8 cellular contexts compared by ENCODE assay signal in genomic region chr6:37381579-37381978, GRCh38. TPM values are rescaled to one million over a fixed set of nuclear protein-coding genes. Genes with fewer than 3 reads are reported as not detected.
DNase-seq lines count a peak whose midpoint lies in the region; ATAC-seq and TF ChIP-seq lines count a peak whose summit lies in the region.

No MANE protein-coding gene starts in this region.

- peak; percentile 50 for DNase-seq in EL
- DNase-seq in NCI-H510A (lab: John Stamatoyannopoulos, UW): peak; percentile 90
- peak; percentile 18 to 19 for DNase-seq in activated T-cell treated with anti-CD3 and anti-CD28 coated beads, Interleukin-2, amount 50 U/mL, for 72 hours
- DNase-seq in glutamatergic neuron: peak; percentile 27
- peak; percentile 39 for DNase-seq in retinal pigment epithelial cell (ENCODE audit: low read depth)

- H3K9me3 Mint-ChIP-seq in activated T-cell treated with anti-CD3 and anti-CD28 coated beads, Interleukin-2, amount 50 U/mL, for 72 hours: no peaks in the 10 kb centered on the region
- no peaks in the 10 kb centered on the region for H3K9me3 Mint-ChIP-seq in glutamatergic neuron (ENCODE audit: unreplicated experiment)

- H3K27me3 Mint-ChIP-seq in activated T-cell treated with anti-CD3 and anti-CD28 coated beads, Interleukin-2, amount 50 U/mL, for 72 hours (ENCODE audit: low read depth): no peaks in the 10 kb centered on the region
- no peaks in the 10 kb centered on the region for H3K27me3 Mint-ChIP-seq in glutamatergic neuron (ENCODE audit: unreplicated experiment)

- H3K4me3 ChIP-seq in retinal pigment epithelial cell (ENCODE audit: low read length): no peak overlapping the region

- ATAC-seq in HG02798 (IDR thresholded peaks at IDR 0.05; ENCODE audit: poor library complexity, unreplicated experiment) (peak; percentile 52), HG02571 (IDR thresholded peaks at IDR 0.05; ENCODE audit: unreplicated experiment) (no peak), GM19035 (IDR thresholded peaks at IDR 0.05; ENCODE audit: unreplicated experiment) (no peak)
- peak; percentile 47 to 49 for ATAC-seq in activated T-cell treated with anti-CD3 and anti-CD28 coated beads, Interleukin-2, amount 50 U/mL, for 72 hours (replicated peaks in 1 of 2)

- H3K4me3 Mint-ChIP-seq in activated T-cell treated with anti-CD3 and anti-CD28 coated beads, Interleukin-2, amount 50 U/mL, for 72 hours: no peak overlapping the region
- no peak overlapping the region for H3K4me3 Mint-ChIP-seq in glutamatergic neuron (ENCODE audit: unreplicated experiment)

- no peak overlapping the region for H3K27ac Mint-ChIP-seq in activated T-cell treated with anti-CD3 and anti-CD28 coated beads, Interleukin-2, amount 50 U/mL, for 72 hours
- H3K27ac Mint-ChIP-seq in glutamatergic neuron (ENCODE audit: unreplicated experiment): no peak overlapping the region

- peaks cover 5 to 15% of the 10 kb centered on the region in 2 donors for H3K36me3 Mint-ChIP-seq in activated T-cell treated with anti-CD3 and anti-CD28 coated beads, Interleukin-2, amount 50 U/mL, for 72 hours (ENCODE audit: insufficient read depth in 2 of 2)
- no peaks in the 10 kb centered on the region for H3K36me3 Mint-ChIP-seq in glutamatergic neuron (ENCODE audit: unreplicated experiment)

- TF ChIP-seq CTCF in glutamatergic neuron (IDR thresholded peaks at IDR 0.05; ENCODE audit: partially characterized antibody, unreplicated experiment) (peak; percentile 72), retinal pigment epithelial cell (conservative IDR thresholded peaks at IDR 0.05; ENCODE audit: low read depth, low read length) (peak; percentile 59)

- H3K4me1 Mint-ChIP-seq in activated T-cell treated with anti-CD3 and anti-CD28 coated beads, Interleukin-2, amount 50 U/mL, for 72 hours (ENCODE audit: low read depth): no peaks in the 10 kb centered on the region
- H3K4me1 Mint-ChIP-seq in glutamatergic neuron (ENCODE audit: low read depth, unreplicated experiment): no peaks in the 10 kb centered on the region

RNA-seq across cellular contexts. Expression of gene RNF8, which starts 27.8 kb away (rescaled TPM):
- 10 to 100 TPM; 19.3 to 24.7 TPM for total RNA-seq in activated T-cell treated with anti-CD3 and anti-CD28 coated beads, Interleukin-2, amount 50 U/mL, for 72 hours
- 21.0 TPM for total RNA-seq in glutamatergic neuron (ENCODE audit: unreplicated experiment)

RNA-seq across cellular contexts. Expression of gene CMTR1, which starts 51.4 kb away (rescaled TPM):
- 10 to 100 TPM; 84.1 to 86.9 TPM for total RNA-seq in activated T-cell treated with anti-CD3 and anti-CD28 coated beads, Interleukin-2, amount 50 U/mL, for 72 hours
- total RNA-seq in glutamatergic neuron (ENCODE audit: unreplicated experiment): 61.6 TPM

Comparison
In these comparisons a context has a peak if more than half of its experiments do, and no peak if none do; other contexts are left out.
1. DNase-seq: peak in every context shown above with its lines; median percentile 90 in NCI-H510A; 50 in EL; 39 in retinal pigment epithelial cell; 27 in glutamatergic neuron; 18 in activated T-cell treated with anti-CD3 and anti-CD28 coated beads, Interleukin-2, amount 50 U/mL, for 72 hours.
2. ATAC-seq: peak in HG02798 (single experiment) and activated T-cell treated with anti-CD3 and anti-CD28 coated beads, Interleukin-2, amount 50 U/mL, for 72 hours (2 of 2); none in HG02571 (single experiment) and GM19035 (single experiment).